In the genomic region with DNA sequence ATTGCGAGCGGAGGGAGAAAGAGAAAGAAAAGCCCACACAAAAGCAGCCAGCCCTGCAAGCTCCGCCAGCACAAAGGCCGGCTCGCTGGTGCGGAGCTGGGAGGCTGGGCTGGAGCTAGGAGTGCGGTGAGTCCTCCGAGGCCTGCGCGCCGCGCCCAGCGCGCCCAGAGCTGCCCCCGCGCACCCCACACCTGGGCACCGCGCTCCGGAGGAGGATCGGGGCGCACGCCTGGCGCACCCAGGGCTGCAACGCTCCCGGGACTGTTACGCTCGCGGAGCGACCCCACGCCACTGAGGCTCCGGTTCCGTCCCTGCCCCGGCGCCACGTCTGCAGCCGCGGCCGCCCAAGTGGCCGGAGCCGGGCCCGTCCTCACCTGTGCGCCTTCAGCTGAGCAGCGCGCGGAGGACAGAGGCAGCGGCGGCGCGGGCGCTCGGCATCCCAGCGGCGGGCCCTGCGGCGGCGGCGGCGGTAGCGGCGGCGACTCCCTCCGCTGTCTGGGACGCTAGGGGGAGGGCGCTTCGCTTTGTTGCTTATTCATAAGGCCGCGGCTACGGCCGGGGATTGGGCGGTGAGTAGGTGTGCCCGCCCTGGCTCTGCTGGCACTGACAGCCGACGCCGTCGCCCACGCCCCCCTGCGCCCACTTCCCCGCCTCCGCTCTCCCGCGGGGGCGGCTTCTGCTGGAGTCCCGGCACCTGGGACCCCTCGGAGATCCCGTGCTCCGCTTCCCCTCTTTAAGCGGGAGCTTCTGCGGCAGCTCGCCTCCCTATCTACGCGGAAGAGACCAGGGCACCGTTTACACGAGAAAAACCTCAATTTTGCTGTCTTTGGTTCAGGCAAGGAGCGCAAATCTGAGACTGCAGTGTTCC, we compare ENCODE assay signal across 8 cellular contexts. TPM values are rescaled to one million over a fixed set of nuclear protein-coding genes. Genes with fewer than 3 reads are reported as not detected.
A peak's percentile ranks its signal among the peaks of the same experiment; 100 is the strongest.
DNase-seq lines count a peak whose midpoint lies in the region; ATAC-seq and TF ChIP-seq lines count a peak whose summit lies in the region.

A gene with protein sequence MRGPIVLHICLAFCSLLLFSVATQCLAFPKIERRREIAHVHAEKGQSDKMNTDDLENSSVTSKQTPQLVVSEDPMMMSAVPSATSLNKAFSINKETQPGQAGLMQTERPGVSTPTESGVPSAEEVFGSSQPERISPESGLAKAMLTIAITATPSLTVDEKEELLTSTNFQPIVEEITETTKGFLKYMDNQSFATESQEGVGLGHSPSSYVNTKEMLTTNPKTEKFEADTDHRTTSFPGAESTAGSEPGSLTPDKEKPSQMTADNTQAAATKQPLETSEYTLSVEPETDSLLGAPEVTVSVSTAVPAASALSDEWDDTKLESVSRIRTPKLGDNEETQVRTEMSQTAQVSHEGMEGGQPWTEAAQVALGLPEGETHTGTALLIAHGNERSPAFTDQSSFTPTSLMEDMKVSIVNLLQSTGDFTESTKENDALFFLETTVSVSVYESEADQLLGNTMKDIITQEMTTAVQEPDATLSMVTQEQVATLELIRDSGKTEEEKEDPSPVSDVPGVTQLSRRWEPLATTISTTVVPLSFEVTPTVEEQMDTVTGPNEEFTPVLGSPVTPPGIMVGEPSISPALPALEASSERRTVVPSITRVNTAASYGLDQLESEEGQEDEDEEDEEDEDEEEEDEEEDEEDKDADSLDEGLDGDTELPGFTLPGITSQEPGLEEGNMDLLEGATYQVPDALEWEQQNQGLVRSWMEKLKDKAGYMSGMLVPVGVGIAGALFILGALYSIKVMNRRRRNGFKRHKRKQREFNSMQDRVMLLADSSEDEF (minus strand): TSS at position 513 of the 868 bp plus-strand sequence. CDS start 12,855 bp downstream, outside the sequence.

- H3K9me3 ChIP-seq in right atrium auricular region (no peaks in the 10 kb centered on the region), prostate gland (no peaks in the 10 kb centered on the region)

- peaks cover 0 to 12% of the 10 kb centered on the region in 2 donors for H3K4me1 ChIP-seq in right atrium auricular region
- no peaks in the 10 kb centered on the region for H3K4me1 ChIP-seq in prostate gland (replicated peaks)
- H3K4me1 ChIP-seq in urinary bladder (ENCODE audit: insufficient read depth), result no peaks in the 10 kb centered on the region

- TF ChIP-seq CTCF in GM10266 (IDR thresholded peaks at IDR 0.05; ENCODE audit: control insufficient read depth, insufficient read depth, low read depth, missing control alignments) (peak; percentile 11), right atrium auricular region (IDR thresholded peaks at IDR 0.05) (peak; percentile 24 to 41), prostate gland (IDR thresholded peaks at IDR 0.05) (peak in 2 of 4 experiments; percentile 41)

- intact Hi-C loops in prostate gland (cut with DNase I), result loop anchor here (5.0 kb wide), 1 partner anchor 35 kb away; no protein-coding TSS in a partner anchor

- peak; percentile 87 for TF ChIP-seq POLR2A in prostate gland (IDR thresholded peaks at IDR 0.05)

- peak within 1 kb of the TSS; percentile 65 to 78 for H3K4me3 ChIP-seq in right atrium auricular region
- H3K4me3 ChIP-seq in prostate gland, result peak within 1 kb of the TSS; percentile 56 to 57
- H3K4me3 ChIP-seq in urinary bladder (ENCODE audit: low read depth, low read length), result peak within 1 kb of the TSS; percentile 91

- WGBS in prostate gland, result under 1% methylated on average over 86 of the region's 94 CpGs
- under 1% methylated on average over 94 of the region's 94 CpGs for WGBS in urinary bladder

- H3K36me3 ChIP-seq in right atrium auricular region, result no peaks in the 10 kb centered on the region
- no peaks in the 10 kb centered on the region for H3K36me3 ChIP-seq in prostate gland
- no peaks in the 10 kb centered on the region for H3K36me3 ChIP-seq in urinary bladder (ENCODE audit: insufficient read depth)

- H3K27me3 ChIP-seq in right atrium auricular region (no peaks in the 10 kb centered on the region), prostate gland (replicated peaks; ENCODE audit: insufficient read depth) (no peaks in the 10 kb centered on the region)

- DNase-seq in GM10266 (ENCODE audit: extremely low spot score) (peak; percentile 61), NCI-H1417 (lab: John Stamatoyannopoulos, UW) (peak; percentile 91 to 94 (median 93)), T-helper 1 cell (peak; percentile 25 to 74 (median 37)), amygdala (lab: John Stamatoyannopoulos, UW) (peak in 53 of 56 donors; percentile 21 to 88 (median 70)), right atrium auricular region (ENCODE audit: low spot score) (peak; percentile 81), prostate gland (ENCODE audit: low spot score) (peak; percentile 87)

- peak; percentile 99 for ATAC-seq in HG02678 (IDR thresholded peaks at IDR 0.05; ENCODE audit: unreplicated experiment)

- peak within 1 kb of the TSS; percentile 58 to 68 for H3K27ac ChIP-seq in right atrium auricular region
- peak within 1 kb of the TSS; percentile 33 to 58 for H3K27ac ChIP-seq in prostate gland
- peak within 1 kb of the TSS; percentile 12 for H3K27ac ChIP-seq in urinary bladder (ENCODE audit: low read depth)

RNA-seq across cellular contexts. Expression of the gene that starts here (rescaled TPM):
- total RNA-seq in right atrium auricular region, result 10 to 100 TPM in 1 of 2 donors, 1 to 10 TPM in 1; 3.4 to 16.3 TPM
- total RNA-seq in prostate gland, result 10 to 100 TPM in 1 of 2 donors, 1 to 10 TPM in 1; 2.4 to 45.1 TPM
- 39.9 TPM for total RNA-seq in urinary bladder
- 3.6 TPM for polyA plus RNA-seq in urinary bladder

Comparison
In these comparisons a context has a peak if more than half of its experiments do, and no peak if none do; other contexts are left out.
1. Peak in every context shown above with its lines: DNase-seq, ATAC-seq, H3K4me3 ChIP-seq and H3K27ac ChIP-seq.
2. DNase-seq: peak in every context shown above with its lines; median percentile 93 in NCI-H1417; 87 in prostate gland; 81 in right atrium auricular region; 70 in amygdala; 61 in GM10266; 37 in T-helper 1 cell.
3. H3K27ac ChIP-seq: peak in every context shown above with its lines; median percentile 63 in right atrium auricular region; 46 in prostate gland; 12 in urinary bladder.